Comparison of ENCODE assay signal across 8 cellular contexts in genomic region chr12:48815281-48816110, GRCh38. TPM values are rescaled to one million over a fixed set of nuclear protein-coding genes. Genes with fewer than 3 reads are reported as not detected.
A peak's percentile ranks its signal among the peaks of the same experiment; 100 is the strongest.
DNase-seq lines count a peak whose midpoint lies in the region; ATAC-seq and TF ChIP-seq lines count a peak whose summit lies in the region.

No MANE protein-coding gene starts in this region.

- H3K4me1 Mint-ChIP-seq in activated CD8-positive, alpha-beta T cell treated with anti-CD3 and anti-CD28 coated beads, Interleukin-2, amount 10 ng/mL, durations not matched to agents 7 days and 5 days (ENCODE audit: low read depth) = peaks cover 45% of the 10 kb centered on the region

- no peaks in the 10 kb centered on the region for H3K36me3 ChIP-seq in esophagus (ENCODE audit: control insufficient read depth in 2 of 2, insufficient read depth in 2 of 2, low read length in 1 of 2)
- no peaks in the 10 kb centered on the region for H3K36me3 ChIP-seq in mucosa of descending colon (ENCODE audit: low read depth)
- H3K36me3 ChIP-seq in testis (ENCODE audit: low read depth, missing control alignments) = no peaks in the 10 kb centered on the region

- H3K27me3 ChIP-seq in esophagus (ENCODE audit: control insufficient read depth in 1 of 2, insufficient read depth in 2 of 2, low read length in 2 of 2) = no peaks in the 10 kb centered on the region
- H3K27me3 ChIP-seq in testis = no peaks in the 10 kb centered on the region

- POLR2A ChIA-PET in activated CD8-positive, alpha-beta T cell treated with anti-CD3 and anti-CD28 coated beads, Interleukin-2, amount 10 ng/mL, durations not matched to agents 7 days and 5 days (lab: Charles Lee) = interaction anchor here (0.6 to 2.2 kb wide), 11 partner anchors 9 to 997 kb away, joined by 3 to 9 read pairs (median 3); partner anchors contain the start of genes DDX23 and RND1

- peak overlapping the region; percentile 87 for H3K4me3 Mint-ChIP-seq in activated CD8-positive, alpha-beta T cell treated with anti-CD3 and anti-CD28 coated beads, Interleukin-2, amount 10 ng/mL, durations not matched to agents 7 days and 5 days

- peaks cover 32% of the 10 kb centered on the region for H3K27me3 Mint-ChIP-seq in activated CD8-positive, alpha-beta T cell treated with anti-CD3 and anti-CD28 coated beads, Interleukin-2, amount 10 ng/mL, durations not matched to agents 7 days and 5 days (ENCODE audit: low read depth)

- H3K4me3 ChIP-seq in esophagus (ENCODE audit: low read depth in 1 of 2, low read length in 2 of 2) = peak overlapping the region; percentile 69 to 83
- peak overlapping the region; percentile 63 for H3K4me3 ChIP-seq in mucosa of descending colon
- peak overlapping the region; percentile 65 to 78 for H3K4me3 ChIP-seq in testis

- H3K9me3 Mint-ChIP-seq in activated CD8-positive, alpha-beta T cell treated with anti-CD3 and anti-CD28 coated beads, Interleukin-2, amount 10 ng/mL, durations not matched to agents 7 days and 5 days (ENCODE audit: insufficient read depth) = no peaks in the 10 kb centered on the region

- CTCF ChIA-PET in activated CD8-positive, alpha-beta T cell treated with anti-CD3 and anti-CD28 coated beads, Interleukin-2, amount 10 ng/mL, durations not matched to agents 7 days and 5 days (lab: Charles Lee) = interaction anchor here (0.7 to 4.7 kb wide), 42 partner anchors 8 to 710 kb away, joined by 3 to 57 read pairs (median 4); partner anchors contain the start of genes ARF3, DDX23, FKBP11 and KANSL2

- no peak for TF ChIP-seq CTCF in mucosa of descending colon (IDR thresholded peaks at IDR 0.05)
- TF ChIP-seq CTCF in testis (IDR thresholded peaks at IDR 0.05) = no peak

- no peak for TF ChIP-seq POLR2A in testis (IDR thresholded peaks at IDR 0.05)

- H3K27ac Mint-ChIP-seq in activated CD8-positive, alpha-beta T cell treated with anti-CD3 and anti-CD28 coated beads, Interleukin-2, amount 10 ng/mL, durations not matched to agents 7 days and 5 days = peak overlapping the region; percentile 86

- peak overlapping the region; percentile 90 to 92 for H3K27ac ChIP-seq in esophagus (ENCODE audit: low read depth in 2 of 2, low read length in 1 of 2)
- peak overlapping the region; percentile 84 to 90 for H3K27ac ChIP-seq in testis

- DNase-seq in AG08395 (ENCODE audit: low spot score) = peak; percentile 83
- DNase-seq in NCI-H226 = peak; percentile 89
- DNase-seq in activated CD8-positive, alpha-beta T cell treated with anti-CD3 and anti-CD28 coated beads, Interleukin-2, amount 10 ng/mL, durations not matched to agents 7 days and 5 days = peak; percentile 49
- DNase-seq in mucosa of descending colon = peak; percentile 86 to 87 (median 87)
- peak; percentile 86 for DNase-seq in testis

- no peaks in the 10 kb centered on the region for H3K36me3 Mint-ChIP-seq in activated CD8-positive, alpha-beta T cell treated with anti-CD3 and anti-CD28 coated beads, Interleukin-2, amount 10 ng/mL, durations not matched to agents 7 days and 5 days (ENCODE audit: low read depth)

- intact Hi-C loops in mucosa of descending colon (cut with DNase I, micrococcal nuclease) = no loop called here
- intact Hi-C loops in testis (cut with DNase I; ENCODE audit: low total_unique reads) = no loop called here

- H3K4me1 ChIP-seq in esophagus (ENCODE audit: control insufficient read depth in 2 of 2, insufficient read depth in 2 of 2, low read length in 1 of 2) = peaks cover 3 to 18% of the 10 kb centered on the region in 2 donors
- H3K4me1 ChIP-seq in mucosa of descending colon (ENCODE audit: low read depth) = peaks cover 25% of the 10 kb centered on the region
- peaks cover 27% of the 10 kb centered on the region for H3K4me1 ChIP-seq in testis

- H3K9me3 ChIP-seq in esophagus (ENCODE audit: control insufficient read depth in 2 of 2, insufficient read depth in 1 of 2, low read depth in 1 of 2, low read length in 1 of 2) (no peaks in the 10 kb centered on the region), mucosa of descending colon (no peaks in the 10 kb centered on the region), testis (no peaks in the 10 kb centered on the region)

- 1% methylated on average over 37 of the region's 37 CpGs for WGBS in esophagus, 2 donors
- WGBS in testis, 2 donors = 1% methylated on average over 36 to 37 of the region's 37 CpGs

- peak; percentile 23 for ATAC-seq in GM18498 (IDR thresholded peaks at IDR 0.05; ENCODE audit: unreplicated experiment)
- peak; percentile 16 for ATAC-seq in HG03175 (IDR thresholded peaks at IDR 0.05; ENCODE audit: unreplicated experiment)
- ATAC-seq in activated CD8-positive, alpha-beta T cell treated with anti-CD3 and anti-CD28 coated beads, Interleukin-2, amount 10 ng/mL, durations not matched to agents 7 days and 5 days = peak; percentile 36
- peak; percentile 84 for ATAC-seq in mucosa of descending colon

RNA-seq across cellular contexts. Expression of gene CACNB3, which starts 2.8 kb away (rescaled TPM):
- total RNA-seq in activated CD8-positive, alpha-beta T cell treated with anti-CD3 and anti-CD28 coated beads, Interleukin-2, amount 10 ng/mL, durations not matched to agents 7 days and 5 days = 10 to 100 TPM; 10.5 to 13.1 TPM
- polyA plus RNA-seq in esophagus (10 to 100 TPM; 21.5 to 24.3 TPM), testis (ENCODE audit: insufficient read depth, low read depth, low replicate concordance) (20.1 TPM)
- total RNA-seq in mucosa of descending colon (10 to 100 TPM; 31.8 to 49.4 (median 45.1) TPM), testis (10 to 100 TPM; 17.2 to 19.3 TPM)

RNA-seq across cellular contexts. Expression of gene ADCY6, which starts 26.6 kb away (rescaled TPM):
- under 1 TPM; 0.18 to 0.37 TPM for total RNA-seq in activated CD8-positive, alpha-beta T cell treated with anti-CD3 and anti-CD28 coated beads, Interleukin-2, amount 10 ng/mL, durations not matched to agents 7 days and 5 days
- polyA plus RNA-seq in esophagus (10 to 100 TPM in 1 of 2 donors, 1 to 10 TPM in 1; 7.2 to 18.5 TPM), testis (ENCODE audit: insufficient read depth, low read depth, low replicate concordance) (16.5 TPM)
- total RNA-seq in mucosa of descending colon (100 to 1,000 TPM in 2 of 3 donors, 10 to 100 TPM in 1; 91.6 to 207 (median 102) TPM), testis (10 to 100 TPM; 24.5 to 26.3 TPM)

RNA-seq across cellular contexts. Expression of gene DDX23, which starts 36.5 kb away (rescaled TPM):
- total RNA-seq in activated CD8-positive, alpha-beta T cell treated with anti-CD3 and anti-CD28 coated beads, Interleukin-2, amount 10 ng/mL, durations not matched to agents 7 days and 5 days = 100 to 1,000 TPM; 127 to 154 TPM
- polyA plus RNA-seq in esophagus (10 to 100 TPM; 26.2 to 37.5 TPM), testis (ENCODE audit: insufficient read depth, low read depth, low replicate concordance) (69.4 TPM)
- total RNA-seq in mucosa of descending colon (100 to 1,000 TPM in 1 of 3 donors, 10 to 100 TPM in 2; 70.0 to 105 (median 91.0) TPM), testis (10 to 100 TPM; 85.0 to 96.1 TPM)

RNA-seq across cellular contexts. Expression of gene RND1, which starts 50.2 kb away (rescaled TPM):
- total RNA-seq in activated CD8-positive, alpha-beta T cell treated with anti-CD3 and anti-CD28 coated beads, Interleukin-2, amount 10 ng/mL, durations not matched to agents 7 days and 5 days = 1 to 10 TPM; 1.4 to 2.5 TPM
- 1 to 10 TPM; 2.6 to 3.9 TPM for polyA plus RNA-seq in esophagus
- 1 to 10 TPM; 1.1 to 3.5 (median 2.4) TPM for total RNA-seq in mucosa of descending colon
- total RNA-seq in testis = 1 to 10 TPM in 1 of 2 donors, under 1 TPM in 1; 0.81 to 1.1 TPM
- polyA plus RNA-seq in testis (ENCODE audit: insufficient read depth, low read depth, low replicate concordance) = 1.2 TPM

Comparison
In these comparisons a context has a peak if more than half of its experiments do, and no peak if none do; other contexts are left out.
1. Peak in every context shown above with its lines: DNase-seq, ATAC-seq, H3K4me3 ChIP-seq and H3K27ac ChIP-seq.
2. ATAC-seq: peak in every context shown above with its lines; median percentile 84 in mucosa of descending colon; 36 in activated CD8-positive, alpha-beta T cell treated with anti-CD3 and anti-CD28 coated beads, Interleukin-2, amount 10 ng/mL, durations not matched to agents 7 days and 5 days; 23 in GM18498; 16 in HG03175.
3. RNA of gene ADCY6, which starts 26.6 kb away (total RNA-seq): 91.6 to 207 TPM in mucosa of descending colon and 24.5 to 26.3 TPM in testis; 0.18 to 0.37 TPM in activated CD8-positive, alpha-beta T cell treated with anti-CD3 and anti-CD28 coated beads, Interleukin-2, amount 10 ng/mL, durations not matched to agents 7 days and 5 days; every median in the first group is over 10 times any median in the second.